ENCODE assay signal across 6 cellular contexts in the genomic region with DNA sequence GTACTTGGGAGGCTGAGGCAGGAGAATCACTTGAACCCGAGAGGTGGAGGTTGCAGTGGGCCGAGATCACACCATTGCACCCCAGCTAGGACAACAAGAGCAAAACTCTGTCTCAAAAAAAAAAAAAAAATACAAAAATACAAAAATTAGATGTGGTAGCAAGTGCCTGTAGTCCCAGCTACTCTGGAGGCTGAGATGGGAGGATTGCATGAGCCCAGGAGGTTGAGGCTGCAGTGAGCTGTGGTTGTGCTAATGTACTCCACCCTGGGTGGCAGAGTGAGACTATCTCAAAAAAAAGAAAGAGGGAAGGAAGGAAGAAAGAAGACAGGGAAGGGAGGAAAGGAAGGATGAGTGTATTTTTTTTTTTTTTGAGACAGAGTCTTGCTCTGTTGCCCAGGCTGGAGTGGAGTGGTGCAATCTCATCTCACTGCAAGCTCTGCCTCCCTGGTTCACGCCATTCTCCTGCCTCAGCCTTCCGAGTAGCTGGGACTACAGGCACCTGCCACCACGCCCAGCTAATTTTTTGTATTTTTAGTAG. TPM values are rescaled to one million over a fixed set of nuclear protein-coding genes. Genes with fewer than 3 reads are reported as not detected.
DNase-seq lines count a peak whose midpoint lies in the region; ATAC-seq and TF ChIP-seq lines count a peak whose summit lies in the region.
"Not testable (repeated sequence)": the region's sequence is repeated elsewhere in the genome, so short reads cannot be mapped to it uniquely, and the experiment has no call there.

No MANE protein-coding gene starts in this region.

- H3K27ac ChIP-seq in HEK293 (ENCODE audit: extremely low read depth, low read depth, low read length) = not testable (repeated sequence)

- H3K36me3 ChIP-seq in HEK293 (ENCODE audit: control insufficient read depth in 2 of 2, insufficient read depth in 1 of 2, low read length in 2 of 2) = peaks cover 81 to 96% of the 10 kb centered on the region in 2 experiments

- H3K9me3 ChIP-seq in HEK293 (ENCODE audit: control insufficient read depth, insufficient read depth, low read depth, low read length) = not testable (repeated sequence)

- H3K27ac Mint-ChIP-seq in activated CD4-positive, alpha-beta T cell treated with anti-CD3 and anti-CD28 coated beads, Interleukin-2, amount 10 ng/mL, durations not matched to agents 7 days and 5 days = peak overlapping the region; percentile 46
- H3K27ac Mint-ChIP-seq in activated T-cell treated with anti-CD3 and anti-CD28 coated beads, Interleukin-2, amount 50 U/mL, for 72 hours = peak overlapping the region; percentile 64
- peak overlapping the region; percentile 16 for H3K27ac Mint-ChIP-seq in activated naive CD8-positive, alpha-beta T cell
- H3K27ac Mint-ChIP-seq in MCF 10A (ENCODE audit: low read depth, unreplicated experiment) (peak overlapping the region; percentile 66), neural crest cell (ENCODE audit: unreplicated experiment) (peak overlapping the region; percentile 6)

- BruUV-seq in MCF 10A (replicated peaks; lab: Mats Ljungman, UMichigan) = not testable (repeated sequence)

- CTCF ChIA-PET in HEK293 (lab: Yijun Ruan, JAX) = not testable (repeated sequence)
- CTCF ChIA-PET in activated CD4-positive, alpha-beta T cell treated with anti-CD3 and anti-CD28 coated beads, Interleukin-2, amount 10 ng/mL, durations not matched to agents 7 days and 5 days (lab: Charles Lee) = interaction anchor here (1.1 kb wide), 1 partner anchor 89 kb away, joined by 3 read pairs; no protein-coding TSS in a partner anchor
- CTCF ChIA-PET in MCF 10A (lab: Yijun Ruan, JAX) = interaction anchor here (0.6 to 1.0 kb wide), 2 partner anchors 17 to 100 kb away, joined by 3 read pairs; no protein-coding TSS in a partner anchor

- not testable (repeated sequence) for DNase-seq in activated CD4-positive, alpha-beta T cell treated with anti-CD3 and anti-CD28 coated beads, Interleukin-2, amount 10 ng/mL, durations not matched to agents 7 days and 5 days; activated T-cell treated with anti-CD3 and anti-CD28 coated beads, Interleukin-2, amount 50 U/mL, for 72 hours; MCF 10A (ENCODE audit: unreplicated experiment); neural crest cell (ENCODE audit: low read depth, low spot score)

- H3K4me3 ChIP-seq in HEK293 (ENCODE audit: low read depth, low read length) = not testable (repeated sequence)

- not testable (repeated sequence) for TF ChIP-seq CTCF in HEK293 (tag by site-specific recombination; IDR thresholded peaks at IDR 0.05); MCF 10A (IDR thresholded peaks at IDR 0.05; ENCODE audit: unreplicated experiment); neural crest cell (conservative IDR thresholded peaks at IDR 0.05)

- ATAC-seq in activated T-cell treated with anti-CD3 and anti-CD28 coated beads, Interleukin-2, amount 50 U/mL, for 72 hours (replicated peaks in 1 of 2) = not testable (repeated sequence)

- H3K9me3 Mint-ChIP-seq in activated CD4-positive, alpha-beta T cell treated with anti-CD3 and anti-CD28 coated beads, Interleukin-2, amount 10 ng/mL, durations not matched to agents 7 days and 5 days; activated T-cell treated with anti-CD3 and anti-CD28 coated beads, Interleukin-2, amount 50 U/mL, for 72 hours; activated naive CD8-positive, alpha-beta T cell (ENCODE audit: low read depth); MCF 10A (ENCODE audit: unreplicated experiment); neural crest cell: not testable (repeated sequence)

- POLR2A ChIA-PET in HEK293 (lab: Yijun Ruan, JAX); activated CD4-positive, alpha-beta T cell treated with anti-CD3 and anti-CD28 coated beads, Interleukin-2, amount 10 ng/mL, durations not matched to agents 7 days and 5 days (lab: Charles Lee): not testable (repeated sequence)
- POLR2A ChIA-PET in MCF 10A (lab: Yijun Ruan, JAX) = interaction anchor here (0.7 kb wide), 1 partner anchor 136 kb away, joined by 3 read pairs; no protein-coding TSS in a partner anchor

- H3K4me1 Mint-ChIP-seq in activated CD4-positive, alpha-beta T cell treated with anti-CD3 and anti-CD28 coated beads, Interleukin-2, amount 10 ng/mL, durations not matched to agents 7 days and 5 days = peaks cover 13% of the 10 kb centered on the region
- H3K4me1 Mint-ChIP-seq in activated T-cell treated with anti-CD3 and anti-CD28 coated beads, Interleukin-2, amount 50 U/mL, for 72 hours (ENCODE audit: low read depth); MCF 10A (ENCODE audit: insufficient read depth, unreplicated experiment); neural crest cell: not testable (repeated sequence)
- H3K4me1 Mint-ChIP-seq in activated naive CD8-positive, alpha-beta T cell (ENCODE audit: low read depth) = peaks cover 17% of the 10 kb centered on the region

- not testable (repeated sequence) for H3K4me1 ChIP-seq in HEK293 (ENCODE audit: control insufficient read depth, insufficient read depth, low read length)

- H3K4me3 Mint-ChIP-seq in activated CD4-positive, alpha-beta T cell treated with anti-CD3 and anti-CD28 coated beads, Interleukin-2, amount 10 ng/mL, durations not matched to agents 7 days and 5 days; activated T-cell treated with anti-CD3 and anti-CD28 coated beads, Interleukin-2, amount 50 U/mL, for 72 hours; activated naive CD8-positive, alpha-beta T cell; MCF 10A (ENCODE audit: unreplicated experiment); neural crest cell: not testable (repeated sequence)

- intact Hi-C loops in MCF 10A (cut with micrococcal nuclease) = not testable (repeated sequence)

- peaks cover 68% of the 10 kb centered on the region for H3K36me3 Mint-ChIP-seq in activated CD4-positive, alpha-beta T cell treated with anti-CD3 and anti-CD28 coated beads, Interleukin-2, amount 10 ng/mL, durations not matched to agents 7 days and 5 days (ENCODE audit: low read depth)
- peaks cover 17 to 54% of the 10 kb centered on the region in 2 donors for H3K36me3 Mint-ChIP-seq in activated T-cell treated with anti-CD3 and anti-CD28 coated beads, Interleukin-2, amount 50 U/mL, for 72 hours (ENCODE audit: insufficient read depth in 2 of 2)
- H3K36me3 Mint-ChIP-seq in activated naive CD8-positive, alpha-beta T cell = peaks cover 13% of the 10 kb centered on the region
- H3K36me3 Mint-ChIP-seq in MCF 10A (ENCODE audit: insufficient read depth, unreplicated experiment) (peaks cover 99% of the 10 kb centered on the region), neural crest cell (ENCODE audit: low read depth) (peaks cover 20% of the 10 kb centered on the region)

- not testable (repeated sequence) for H3K27me3 Mint-ChIP-seq in activated CD4-positive, alpha-beta T cell treated with anti-CD3 and anti-CD28 coated beads, Interleukin-2, amount 10 ng/mL, durations not matched to agents 7 days and 5 days; activated T-cell treated with anti-CD3 and anti-CD28 coated beads, Interleukin-2, amount 50 U/mL, for 72 hours (ENCODE audit: low read depth); activated naive CD8-positive, alpha-beta T cell; MCF 10A (ENCODE audit: insufficient read depth, unreplicated experiment); neural crest cell (ENCODE audit: low read depth)

TF ChIP-seq in HEK293, 187 proteins besides CTCF, POLR2A, EP300 and RAD21:
- TF ChIP-seq ZNF366 (tag by site-specific recombination; conservative IDR thresholded peaks at IDR 0.05) (peak; percentile 50; the same call in 1 of the 2 replicates), ZNF121 (tag by site-specific recombination; IDR thresholded peaks at IDR 0.05) (0 out of 2 replicates have a peak, but pooled peaks have one; percentile 23)

RNA-seq across cellular contexts. Expression of gene KIFBP, which starts 12.6 kb away (rescaled TPM):
- 10 to 100 TPM; 13.8 to 15.1 TPM for total RNA-seq in activated CD4-positive, alpha-beta T cell treated with anti-CD3 and anti-CD28 coated beads, Interleukin-2, amount 10 ng/mL, durations not matched to agents 7 days and 5 days
- total RNA-seq in activated T-cell treated with anti-CD3 and anti-CD28 coated beads, Interleukin-2, amount 50 U/mL, for 72 hours = 10 to 100 TPM; 16.3 to 17.5 TPM
- total RNA-seq in MCF 10A (2022) (20.9 and 23.2 TPM in 2 replicates), neural crest cell (27.7 and 27.8 TPM in 2 replicates)

RNA-seq across cellular contexts. Expression of gene DDX21, which starts 20.0 kb away (rescaled TPM):
- total RNA-seq in activated CD4-positive, alpha-beta T cell treated with anti-CD3 and anti-CD28 coated beads, Interleukin-2, amount 10 ng/mL, durations not matched to agents 7 days and 5 days = 10 to 100 TPM; 81.6 to 92.4 TPM
- 100 to 1,000 TPM; 138 to 148 TPM for total RNA-seq in activated T-cell treated with anti-CD3 and anti-CD28 coated beads, Interleukin-2, amount 50 U/mL, for 72 hours
- total RNA-seq in MCF 10A (2022) (144 and 216 TPM in 2 replicates), neural crest cell (67.2 and 70.7 TPM in 2 replicates)

Comparison
In these comparisons a context has a peak if more than half of its experiments do, and no peak if none do; other contexts are left out.
1. H3K27ac Mint-ChIP-seq: peak in every context shown above with its lines; median percentile 66 in MCF 10A; 64 in activated T-cell treated with anti-CD3 and anti-CD28 coated beads, Interleukin-2, amount 50 U/mL, for 72 hours; 46 in activated CD4-positive, alpha-beta T cell treated with anti-CD3 and anti-CD28 coated beads, Interleukin-2, amount 10 ng/mL, durations not matched to agents 7 days and 5 days; 16 in activated naive CD8-positive, alpha-beta T cell; 6 in neural crest cell.